8 cellular contexts compared by ENCODE assay signal in the genomic region with DNA sequence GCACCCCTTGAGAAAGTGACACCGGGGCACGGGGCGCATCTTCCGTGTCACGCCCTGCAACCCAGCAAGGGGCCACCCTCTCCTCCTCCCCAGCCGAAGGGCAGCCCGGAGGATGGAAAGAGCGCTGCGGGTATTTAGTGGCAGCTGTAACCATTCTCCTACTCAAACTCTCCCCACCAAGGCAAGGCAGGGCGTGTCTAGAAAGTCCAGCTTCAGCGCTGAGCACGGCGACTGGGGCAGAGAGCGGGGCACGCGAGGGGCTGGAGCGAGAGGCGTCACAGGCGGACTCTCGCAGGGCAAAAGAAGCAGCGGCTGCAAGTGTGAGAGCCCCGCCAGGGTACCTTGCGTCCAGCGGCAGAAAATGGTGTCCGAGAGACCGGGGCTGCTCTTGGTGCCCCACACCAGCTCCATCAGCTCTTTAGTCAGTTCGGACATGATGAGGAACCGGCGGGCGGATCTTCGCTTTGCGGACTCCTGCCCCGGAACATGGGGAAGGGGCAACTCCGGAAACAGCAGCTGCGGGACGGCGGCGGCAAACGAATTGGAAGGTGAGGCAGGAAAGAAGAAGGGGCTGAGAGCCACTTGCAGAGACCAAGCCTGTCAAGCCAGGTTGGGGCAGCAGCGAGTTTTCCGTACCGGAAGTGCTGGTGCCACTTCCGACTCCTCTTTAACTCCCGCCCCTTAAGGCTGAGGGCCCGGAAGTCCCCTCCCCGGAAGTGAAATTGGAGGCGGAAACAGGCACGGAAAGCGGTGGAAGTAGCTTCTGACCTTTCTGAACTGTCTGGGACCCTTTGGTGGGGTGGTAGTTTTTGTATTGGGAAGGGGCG. TPM values are rescaled to one million over a fixed set of nuclear protein-coding genes. Genes with fewer than 3 reads are reported as not detected.
A peak's percentile ranks its signal among the peaks of the same experiment; 100 is the strongest.
DNase-seq lines count a peak whose midpoint lies in the region; FAIRE-seq lines count a peak whose summit lies in the region.

A gene (minus strand): TSS at position 643 of the 827 bp plus-strand sequence. CDS start 208 bp downstream, at position 435.

- H3K4me3 ChIP-seq in H7 (ENCODE audit: insufficient read depth, low read depth, low read length): peak within 1 kb of the TSS; percentile 96

- peaks cover 5% of the 10 kb centered on the region for H3K27me3 ChIP-seq in H7 (ENCODE audit: control insufficient read depth, insufficient read depth, low read length)

- H3K36me3 ChIP-seq in H7 (replicated peaks; ENCODE audit: control insufficient read depth, insufficient read depth, low read length): no peaks in the 10 kb centered on the region

- DNase-seq in H7: peak; percentile 55
- DNase-seq in M059J (ENCODE audit: low read depth): peak; percentile 73
- DNase-seq in SK-N-DZ (ENCODE audit: low spot score): peak; percentile 84
- peak; percentile 83 for DNase-seq in activated naive CD4-positive, alpha-beta T cell treated with anti-CD3 and anti-CD28 coated beads, Interleukin-2, amount 50 U/mL, for 16 hours
- DNase-seq in globus pallidus (ENCODE audit: low spot score): peak; percentile 92
- peak; percentile 38 to 92 (median 81) for DNase-seq in nucleus accumbens (lab: John Stamatoyannopoulos, UW)
- DNase-seq in superior temporal gyrus (ENCODE audit: extremely low spot score): peak; percentile 95

- peak; percentile 85 for FAIRE-seq in G401.6 (lab: Jason Lieb, UNC)

RNA-seq across cellular contexts. Expression of the gene that starts here (rescaled TPM):
- 11.0 and 11.2 TPM in 2 replicates for total RNA-seq in H7 (2014; rRNA removed; shearing (Covaris generic))
- 10.5 and 12.5 TPM in 2 replicates for total RNA-seq in M059J (2014; rRNA removed; shearing (Covaris generic))
- 28.8 and 37.4 TPM in 2 replicates for polyA plus RNA-seq in SK-N-DZ (2014; cell fraction: cytosol; rRNA removed)
- 40.6 and 45.2 TPM in 2 replicates for polyA plus RNA-seq in SK-N-DZ (2014; cell fraction: nucleus; rRNA removed)

Comparison
In these comparisons a context has a peak if more than half of its experiments do, and no peak if none do; other contexts are left out.
1. Peak in every context shown above with its lines: DNase-seq and H3K4me3 ChIP-seq.